1 cellular context compared by ENCODE assay signal in genomic region chr11:13929551-13929950, GRCh38.
TF ChIP-seq lines count a peak whose summit lies in the region.

No MANE protein-coding gene starts in this region.

TF ChIP-seq in K562, 482 proteins besides CTCF, POLR2A, EP300 and RAD21:
- TF ChIP-seq RFX1 (IDR thresholded peaks at IDR 0.05) (0 out of 2 replicates have a peak, but pooled peaks have one; percentile 15), ZNF717 (CRISPR knock-in tag; IDR thresholded peaks at IDR 0.05) (no peak)
